In genomic region chr1:228120351-228121091, GRCh38 we compare ENCODE assay signal across 20 cellular contexts. TPM values are rescaled to one million over a fixed set of nuclear protein-coding genes. Genes with fewer than 3 reads are reported as not detected.
DNase-seq lines count a peak whose midpoint lies in the region; TF ChIP-seq lines count a peak whose summit lies in the region.
"Had no signal": no experiment of that assay in that cellular context is flagged by ENCODE, and none has a peak within 500 bp of the region (broad histone marks: within the 10 kb centered on the region; RNA-seq: fewer than 3 reads in every experiment).

No MANE protein-coding gene starts in this region.

- in situ Hi-C loops in GM23248 (cut with MboI) = no loop called here

- CTCF ChIA-PET in OCI-LY7 (lab: Charles Lee; ENCODE audit: unreplicated experiment) = interaction anchor here (0.5 kb wide), 1 partner anchor 380 kb away, joined by 3 read pairs; no protein-coding TSS in a partner anchor

- H3K36me3 ChIP-seq in GM23248 (ENCODE audit: low read depth) (no peaks in the 10 kb centered on the region), OCI-LY7 (ENCODE audit: insufficient read depth, low read length) (no peaks in the 10 kb centered on the region), osteoblast (ENCODE audit: insufficient read depth, low read length) (no peaks in the 10 kb centered on the region), esophagus muscularis mucosa (no peaks in the 10 kb centered on the region)
- H3K36me3 ChIP-seq: gastroesophageal sphincter, left lung, tibial artery had no signal

- no peaks in the 10 kb centered on the region for H3K9me3 ChIP-seq in GM23248 (ENCODE audit: low read depth)
- H3K9me3 ChIP-seq in OCI-LY7 (ENCODE audit: low read length) = peaks cover 41% of the 10 kb centered on the region
- H3K9me3 ChIP-seq in osteoblast (ENCODE audit: low read depth, low read length) = no peaks in the 10 kb centered on the region
- no peaks in the 10 kb centered on the region for H3K9me3 ChIP-seq in esophagus muscularis mucosa
- H3K9me3 ChIP-seq: gastroesophageal sphincter, left lung, tibial artery had no signal

- DNase-seq in GM23248 (peak; percentile 62), OCI-LY7 (ENCODE audit: low spot score) (no peak), dedifferentiated amniotic fluid mesenchymal stem cell (ENCODE audit: extremely low spot score) (peak; percentile 67), osteoblast (ENCODE audit: insufficient read length, low spot score, missing footprints) (peak; percentile 30), esophagus muscularis mucosa (ENCODE audit: extremely low spot score) (no peak), globus pallidus (ENCODE audit: low spot score) (no peak)
- no peak for DNase-seq in stimulated activated naive CD4-positive, alpha-beta T cell treated with Interleukin-2 at 50 U/mL for 16 hours (lab: John Stamatoyannopoulos, UW)
- DNase-seq: activated CD4-positive, alpha-beta T cell treated with anti-CD3 and anti-CD28 coated beads for 48 hours; activated T-cell treated with anti-CD3 and anti-CD28 coated beads, Interleukin-2, amount 50 U/mL, for 48 hours; C1 segment of cervical spinal cord; KBM-7; left lung; NCI-H1092; NCI-H2107; NCI-H526; T1000; tibial artery had no signal

- POLR2A ChIA-PET in OCI-LY7 (lab: Charles Lee) = interaction anchor here (1.3 kb wide), 1 partner anchor 8 kb away, joined by 6 read pairs; no protein-coding TSS in a partner anchor

- H2AFZ ChIP-seq in GM23248 = no peak overlapping the region
- H2AFZ ChIP-seq in OCI-LY7 (ENCODE audit: low read length) = peak overlapping the region; percentile 28; the same call in 1 of the 2 replicates
- H2AFZ ChIP-seq in osteoblast (ENCODE audit: low read length) = no peak overlapping the region

- H3K4me2 ChIP-seq in GM23248 (ENCODE audit: unreplicated experiment) = no peak overlapping the region
- peak overlapping the region; percentile 28 for H3K4me2 ChIP-seq in OCI-LY7 (ENCODE audit: low read length)
- no peak overlapping the region for H3K4me2 ChIP-seq in osteoblast (ENCODE audit: insufficient read depth, low read length)

- H3K4me3 ChIP-seq in GM23248 (no peak overlapping the region), OCI-LY7 (ENCODE audit: low read depth, low read length, poor library complexity, severe bottlenecking) (no peak overlapping the region), osteoblast (ENCODE audit: insufficient read depth, low read length) (no peak overlapping the region), esophagus muscularis mucosa (no peak overlapping the region)
- H3K4me3 ChIP-seq: gastroesophageal sphincter, left lung, SK-N-MC, tibial artery had no signal

- H3K27ac ChIP-seq in GM23248 (peak overlapping the region; percentile 45), OCI-LY7 (ENCODE audit: low read depth, low read length, poor library complexity, severe bottlenecking) (no peak overlapping the region), osteoblast (ENCODE audit: low read depth, low read length) (peak overlapping the region; percentile 66), esophagus muscularis mucosa (replicated peaks in 1 of 4) (no peak overlapping the region)
- H3K27ac ChIP-seq: gastroesophageal sphincter, HL-60, left lung, SK-N-MC had no signal

- H3K9me2 ChIP-seq in GM23248 (ENCODE audit: insufficient read depth) (no peaks in the 10 kb centered on the region), OCI-LY7 (ENCODE audit: insufficient read depth, low read length) (no peaks in the 10 kb centered on the region)

- no peaks in the 10 kb centered on the region; the same call in 1 of the 2 replicates for H3K4me1 ChIP-seq in GM23248 (ENCODE audit: insufficient read depth)
- H3K4me1 ChIP-seq in OCI-LY7 (ENCODE audit: insufficient read depth, low read length, poor library complexity, severe bottlenecking) = peaks cover 8% of the 10 kb centered on the region
- peaks cover 5% of the 10 kb centered on the region for H3K4me1 ChIP-seq in osteoblast (ENCODE audit: insufficient read depth, low read length)
- no peaks in the 10 kb centered on the region for H3K4me1 ChIP-seq in esophagus muscularis mucosa
- H3K4me1 ChIP-seq: gastroesophageal sphincter, left lung had no signal

- TF ChIP-seq EP300 in esophagus muscularis mucosa (IDR thresholded peaks at IDR 0.05) = no peak

- intact Hi-C loops in OCI-LY7 (cut with micrococcal nuclease; ENCODE audit: unreplicated experiment) (no loop called here), esophagus muscularis mucosa (cut with DNase I) (no loop called here)

- H3K79me2 ChIP-seq in GM23248 (ENCODE audit: insufficient read depth) = no peaks in the 10 kb centered on the region
- H3K79me2 ChIP-seq in OCI-LY7 (ENCODE audit: insufficient read depth, low read depth, low read length) = no peaks in the 10 kb centered on the region
- H3K79me2 ChIP-seq in osteoblast (ENCODE audit: insufficient read depth, low read length) = no peaks in the 10 kb centered on the region

- H3K27me3 ChIP-seq in GM23248 (replicated peaks; ENCODE audit: insufficient read depth) (no peaks in the 10 kb centered on the region; the same call in 1 of the 2 replicates), osteoblast (ENCODE audit: insufficient read depth, low read length) (peaks cover 13% of the 10 kb centered on the region), esophagus muscularis mucosa (no peaks in the 10 kb centered on the region)
- H3K27me3 ChIP-seq: gastroesophageal sphincter, left lung, tibial artery had no signal

- TF ChIP-seq POLR2A in esophagus muscularis mucosa (IDR thresholded peaks at IDR 0.05; ENCODE audit: low read depth) = no peak

- WGBS in GM23248 (ENCODE audit: low coverage in 1 of 2, low lambda C conversion rate in 2 of 2, missing lambda C conversion rate in 2 of 2), 2 experiments = 72 to 80% methylated on average over 3 of the region's 3 CpGs
- WGBS in esophagus muscularis mucosa = 83% methylated on average over 3 of the region's 3 CpGs

- H4K20me1 ChIP-seq in GM23248 (ENCODE audit: insufficient read depth) (no peaks in the 10 kb centered on the region), OCI-LY7 (ENCODE audit: insufficient read depth, low read length) (no peaks in the 10 kb centered on the region), osteoblast (ENCODE audit: insufficient read depth, low read length) (no peaks in the 10 kb centered on the region)

- BruUV-seq in OCI-LY7 (replicated peaks; lab: Mats Ljungman, UMichigan) = no TSS peak

- H3F3A ChIP-seq in GM23248 (ENCODE audit: insufficient read depth) = 0 out of 2 replicates have a peak, but pooled peaks cover 6% of the 10 kb centered on the region

- TF ChIP-seq CTCF in OCI-LY7 (conservative IDR thresholded peaks at IDR 0.05; ENCODE audit: low read length) (no peak), osteoblast (IDR thresholded peaks at IDR 0.05; ENCODE audit: extremely low read depth, low read depth, low read length) (no peak), esophagus muscularis mucosa (IDR thresholded peaks at IDR 0.05) (no peak)

- H3K9ac ChIP-seq in GM23248 = no peak overlapping the region

RNA-seq across cellular contexts. Expression of gene MRPL55, which starts 11.4 kb away (rescaled TPM):
- total RNA-seq in GM23248 (2014; rRNA removed; shearing (Covaris generic)) = 57.5 and 84.4 TPM in 2 replicates
- 94.4 and 95.1 TPM in 2 replicates for polyA plus RNA-seq in GM23248 (2016; fragmentation: Nextera tagmentation; extraction: Ambion mirVana)
- 92.8 and 99.5 TPM in 2 replicates for total RNA-seq in OCI-LY7 (2014; rRNA removed; shearing (Covaris generic))
- total RNA-seq in OCI-LY7 (2022) (46.3 and 50.0 TPM in 2 replicates), osteoblast (34.5 and 51.4 TPM in 2 replicates), esophagus muscularis mucosa (10 to 100 TPM; 52.3 to 64.9 (median 60.1) TPM)

RNA-seq across cellular contexts. Expression of gene C1orf35, which starts 17.4 kb away (rescaled TPM):
- 11.6 and 15.6 TPM in 2 replicates for total RNA-seq in GM23248 (2014; rRNA removed; shearing (Covaris generic))
- polyA plus RNA-seq in GM23248 (2016; fragmentation: Nextera tagmentation; extraction: Ambion mirVana) = 19.9 and 23.4 TPM in 2 replicates
- 33.3 and 33.4 TPM in 2 replicates for total RNA-seq in OCI-LY7 (2014; rRNA removed; shearing (Covaris generic))
- total RNA-seq in OCI-LY7 (2022) = 30.7 and 32.2 TPM in 2 replicates
- total RNA-seq in osteoblast = 5.3 and 5.4 TPM in 2 replicates
- total RNA-seq in esophagus muscularis mucosa = 10 to 100 TPM; 11.2 to 24.3 (median 11.9) TPM

RNA-seq across cellular contexts. Expression of gene GUK1, which starts 19.6 kb away (rescaled TPM):
- 324 and 340 TPM in 2 replicates for total RNA-seq in GM23248 (2014; rRNA removed; shearing (Covaris generic))
- 554 and 574 TPM in 2 replicates for polyA plus RNA-seq in GM23248 (2016; fragmentation: Nextera tagmentation; extraction: Ambion mirVana)
- total RNA-seq in OCI-LY7 (2014; rRNA removed; shearing (Covaris generic)) = 197 and 201 TPM in 2 replicates
- 131 and 154 TPM in 2 replicates for total RNA-seq in OCI-LY7 (2022)
- total RNA-seq in osteoblast = 253 and 278 TPM in 2 replicates
- total RNA-seq in esophagus muscularis mucosa = 100 to 1,000 TPM; 292 to 354 (median 305) TPM

RNA-seq across cellular contexts. Expression of gene GJC2, which starts 29.2 kb away (rescaled TPM):
- total RNA-seq in GM23248 (2014; rRNA removed; shearing (Covaris generic)) = 0.54 and 2.7 TPM in 2 replicates
- polyA plus RNA-seq in GM23248 (2016; fragmentation: Nextera tagmentation; extraction: Ambion mirVana) = 0.08 and 0.14 TPM in 2 replicates
- 0.22 and 0.31 TPM in 2 replicates for total RNA-seq in OCI-LY7 (2014; rRNA removed; shearing (Covaris generic))
- total RNA-seq in OCI-LY7 (2022) = 0.53 and 0.80 TPM in 2 replicates
- 0.88 and 1.4 TPM in 2 replicates for total RNA-seq in osteoblast
- total RNA-seq in esophagus muscularis mucosa = 10 to 100 TPM in 1 of 4 donors, 1 to 10 TPM in 3; 6.0 to 11.3 (median 7.8) TPM

RNA-seq across cellular contexts. Expression of gene ARF1, which starts 38.0 kb away (rescaled TPM):
- 259 and 292 TPM in 2 replicates for total RNA-seq in GM23248 (2014; rRNA removed; shearing (Covaris generic))
- polyA plus RNA-seq in GM23248 (2016; fragmentation: Nextera tagmentation; extraction: Ambion mirVana) = 656 and 698 TPM in 2 replicates
- total RNA-seq in OCI-LY7 (2014; rRNA removed; shearing (Covaris generic)) = 125 and 163 TPM in 2 replicates
- total RNA-seq in OCI-LY7 (2022) (311 and 322 TPM in 2 replicates), osteoblast (231 and 248 TPM in 2 replicates), esophagus muscularis mucosa (100 to 1,000 TPM; 238 to 392 (median 346) TPM)

Comparison
In these comparisons a context has a peak if more than half of its experiments do, and no peak if none do; other contexts are left out.
1. DNase-seq: peak in GM23248 (single experiment), dedifferentiated amniotic fluid mesenchymal stem cell (single experiment) and osteoblast (single experiment); none in OCI-LY7 (single experiment), stimulated activated naive CD4-positive, alpha-beta T cell treated with Interleukin-2 at 50 U/mL for 16 hours (single experiment), esophagus muscularis mucosa (single experiment) and globus pallidus (single experiment).
2. H3K27ac ChIP-seq: peak in GM23248 (single experiment) and osteoblast (single experiment); none in OCI-LY7 (single experiment) and esophagus muscularis mucosa (0 of 4).